Comparison of ENCODE assay signal across 12 cellular contexts in the genomic region with DNA sequence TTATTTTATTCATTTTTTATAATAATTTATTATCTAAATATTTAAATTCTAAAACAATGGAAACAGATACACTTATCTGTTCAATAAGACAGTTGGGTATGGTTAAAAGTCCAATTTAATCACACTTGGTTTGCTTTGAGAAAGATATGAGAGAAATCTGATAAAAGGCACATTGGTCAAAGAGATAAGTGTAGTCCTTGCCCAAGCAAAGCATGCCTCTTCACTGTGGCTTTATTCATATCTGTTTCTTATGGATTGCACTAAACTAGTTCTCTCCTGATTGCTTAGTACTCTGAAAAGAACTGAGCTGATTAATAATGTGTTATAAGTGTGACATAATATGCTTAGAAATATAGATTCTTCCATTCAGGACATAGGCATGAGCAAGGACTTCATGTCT. TPM values are rescaled to one million over a fixed set of nuclear protein-coding genes. Genes with fewer than 3 reads are reported as not detected.
"Had no signal": no experiment of that assay in that cellular context is flagged by ENCODE, and none has a peak within 500 bp of the region (broad histone marks: within the 10 kb centered on the region; RNA-seq: fewer than 3 reads in every experiment).

No MANE protein-coding gene starts in this region.

- H2AFZ ChIP-seq: GM23248 had no signal

- ATAC-seq: HCT116 had no signal

- FAIRE-seq: HTR-8/SVneo had no signal

- H3K4me3 ChIP-seq: GM23248, HAP-1 had no signal

- H3K27ac Mint-ChIP-seq: HFFc6 had no signal

- H3K4me3 Mint-ChIP-seq: HFFc6 had no signal

- DNase-seq: GM23248, GOT3, H7, HFFc6, IMR-90, KBM-7 had no signal

- H3K9me3 ChIP-seq: HAP-1 had no signal

- H3K36me3 ChIP-seq: HAP-1 had no signal

- H3K4me2 ChIP-seq: KMS-11 had no signal

- H3K9ac ChIP-seq: GM23248, KMS-11 had no signal

- H3K27ac ChIP-seq: GM23248, KMS-11 had no signal

- H3K4me1 ChIP-seq: HAP-1 had no signal

- H3K9me3 Mint-ChIP-seq: HFFc6 had no signal

RNA-seq across cellular contexts. Expression of a gene that starts 39.8 kb away (rescaled TPM):
- total RNA-seq: H4, H7, IMR-90 had no signal

RNA-seq across cellular contexts. Expression of a gene that starts 55.9 kb away (rescaled TPM):
- total RNA-seq: H4, H7, HFFc6, HT-29, IMR-90 had no signal
- polyA plus RNA-seq: IMR-90 had no signal
